24 cellular contexts compared by ENCODE assay signal in the genomic region with DNA sequence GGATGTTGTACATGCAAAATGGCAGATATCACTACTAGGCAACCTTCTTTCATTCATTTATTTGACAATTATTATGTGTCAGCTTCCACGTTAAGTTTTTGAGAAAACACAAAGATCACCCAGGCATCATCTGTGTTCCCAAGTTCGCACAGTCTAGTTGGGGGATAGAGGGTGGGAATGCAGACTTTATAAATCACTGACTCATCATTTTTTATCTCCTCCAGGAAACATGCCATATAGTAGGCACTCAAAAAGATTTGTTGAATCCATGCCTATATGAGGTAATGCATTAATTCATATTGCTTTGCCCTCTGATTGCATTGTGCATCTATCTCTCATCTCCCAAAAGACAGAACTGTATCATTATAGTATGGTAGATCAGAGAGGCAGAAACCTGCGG.
DNase-seq lines count a peak whose midpoint lies in the region; ATAC-seq, FAIRE-seq and TF ChIP-seq lines count a peak whose summit lies in the region.
"Had no signal": no experiment of that assay in that cellular context is flagged by ENCODE, and none has a peak within 500 bp of the region (broad histone marks: within the 10 kb centered on the region; RNA-seq: fewer than 3 reads in every experiment).

No MANE protein-coding gene starts in this region.

- H3K9ac ChIP-seq in HepG2 (ENCODE audit: insufficient read depth, low read depth, low read length) (no peak overlapping the region), K562 (ENCODE audit: insufficient read depth in 1 of 2, low read depth in 2 of 2, low read length in 2 of 2) (no peak overlapping the region), colonic mucosa (ENCODE audit: low read depth in 2 of 2, low read length in 2 of 2) (no peak overlapping the region)
- H3K9ac ChIP-seq: BLaER1 had no signal

- H3K9me1 ChIP-seq in K562 (ENCODE audit: control insufficient read depth, insufficient read depth, low read length) = no peaks in the 10 kb centered on the region

- no peak for TF ChIP-seq RAD21 in HepG2 (CRISPR knock-in tag; IDR thresholded peaks at IDR 0.05)
- no peak for TF ChIP-seq RAD21 in K562 (CRISPR knock-in tag; conservative IDR thresholded peaks at IDR 0.05 in 1 of 2, IDR thresholded peaks at IDR 0.05 in 1 of 2)

- CTCF ChIA-PET in HepG2 (lab: Yijun Ruan, JAX; ENCODE audit: low intra/inter-chr PET ratio, low total read pairs) (no interaction called here), K562 (lab: Yijun Ruan, JAX; ENCODE audit: low intra/inter-chr PET ratio) (no interaction called here)

- H3K27ac ChIP-seq in HepG2 (ENCODE audit: extremely low read length, insufficient read depth, low read length) (no peak overlapping the region), right lobe of liver (no peak overlapping the region), K562 (ENCODE audit: extremely low read depth, low read depth, low read length) (no peak overlapping the region), colonic mucosa (no peak overlapping the region)
- H3K27ac ChIP-seq: 22Rv1, BLaER1 had no signal

- BruUV-seq in HepG2 (replicated peaks; lab: Mats Ljungman, UMichigan) (no TSS peak), K562 (replicated peaks; lab: Mats Ljungman, UMichigan) (no TSS peak)

- H3K27me3 ChIP-seq in HepG2 (ENCODE audit: control insufficient read depth in 1 of 2, insufficient read depth in 2 of 2, low read length in 2 of 2) (no peaks in the 10 kb centered on the region), right lobe of liver (no peaks in the 10 kb centered on the region), K562 (ENCODE audit: control insufficient read depth in 2 of 2, insufficient read depth in 2 of 2, low read length in 2 of 2) (no peaks in the 10 kb centered on the region), colonic mucosa (no peaks in the 10 kb centered on the region)
- H3K27me3 ChIP-seq: BE2C, BLaER1 had no signal

- DNase-seq in HepG2 (ENCODE audit: low spot score) (no peak), right lobe of liver (no peak), K562 (ENCODE audit: extremely low read depth in 1 of 4, low spot score in 3 of 4) (no peak), colonic mucosa (no peak), middle frontal gyrus (ENCODE audit: extremely low spot score, low spot score) (no peak)
- DNase-seq: ACHN; BE2C; C1 segment of cervical spinal cord; CD4-positive, alpha-beta memory T cell; CD4-positive, CD25-positive, alpha-beta regulatory T cell; CD8-positive, alpha-beta memory T cell; COR-L47; DMS 273 treated with DMSO at 0.1 percent for 48 hours; DMS153; DMS53; DMS79; DND-41; EL; GDM1 had no signal

- no peak overlapping the region for H3K4me2 ChIP-seq in HepG2 (ENCODE audit: low read depth, low read length)
- H3K4me2 ChIP-seq in K562 (ENCODE audit: insufficient read depth, low read length) = no peak overlapping the region
- H3K4me2 ChIP-seq: BLaER1 had no signal

- FAIRE-seq in HepG2 (lab: Jason Lieb, UNC) (no peak), K562 (lab: Jason Lieb, UNC) (no peak)
- FAIRE-seq: GM12878, GM12892, GM18507 had no signal

- H3K36me3 ChIP-seq in HepG2 (replicated peaks in 1 of 2; ENCODE audit: control insufficient read depth in 1 of 2, insufficient read depth in 2 of 2, low read length in 2 of 2) (no peaks in the 10 kb centered on the region), right lobe of liver (no peaks in the 10 kb centered on the region), K562 (ENCODE audit: control insufficient read depth, insufficient read depth, low read length) (no peaks in the 10 kb centered on the region), colonic mucosa (no peaks in the 10 kb centered on the region)
- H3K36me3 ChIP-seq: BE2C, BLaER1 had no signal

- H3K9me3 ChIP-seq in HepG2 (ENCODE audit: low read length) (no peaks in the 10 kb centered on the region), right lobe of liver (no peaks in the 10 kb centered on the region), K562 (replicated peaks; ENCODE audit: control insufficient read depth, insufficient read depth, low read depth, low read length) (peaks cover 2% of the 10 kb centered on the region; the same call in 1 of the 2 replicates), colonic mucosa (no peaks in the 10 kb centered on the region)
- H3K9me3 ChIP-seq: BE2C, BLaER1 had no signal

- ATAC-seq in HepG2 = no peak
- ATAC-seq in right lobe of liver = no peak
- no peak for ATAC-seq in K562
- ATAC-seq: GM12878 had no signal

- WGBS in HepG2 (ENCODE audit: low lambda C conversion rate) = 34% methylated on average over 3 of the region's 3 CpGs
- 79% methylated on average over 3 of the region's 3 CpGs for WGBS in right lobe of liver (ENCODE audit: insufficient coverage, low coverage, low lambda C conversion rate, missing lambda C conversion rate)
- WGBS in K562 (ENCODE audit: insufficient coverage, low coverage, missing lambda C conversion rate) = 3% methylated on average over 3 of the region's 3 CpGs

- TF ChIP-seq POLR2A in HepG2 (IDR thresholded peaks at IDR 0.05; ENCODE audit: insufficient read depth in 1 of 2, low read depth in 2 of 2, low read length in 2 of 2) (no peak), right lobe of liver (IDR thresholded peaks at IDR 0.05) (no peak), K562 (conservative IDR thresholded peaks at IDR 0.05) (no peak)

- H3K4me3 ChIP-seq in HepG2 (replicated peaks in 1 of 3; ENCODE audit: insufficient read depth in 1 of 3, low read depth in 2 of 3, low read length in 3 of 3) = no peak overlapping the region
- H3K4me3 ChIP-seq in right lobe of liver = no peak overlapping the region
- no peak overlapping the region for H3K4me3 ChIP-seq in K562
- no peak overlapping the region for H3K4me3 ChIP-seq in colonic mucosa
- H3K4me3 ChIP-seq: BLaER1, GM12878 had no signal

- TF ChIP-seq EP300 in HepG2 (IDR thresholded peaks at IDR 0.05; ENCODE audit: low read depth in 2 of 2, low read length in 2 of 2) (no peak), HepG2 (CRISPR knock-in tag; IDR thresholded peaks at IDR 0.05; ENCODE audit: borderline replicate concordance) (no peak), K562 (IDR thresholded peaks at IDR 0.05; ENCODE audit: low read length) (no peak)

- intact Hi-C loops in HepG2 (cut with micrococcal nuclease; ENCODE audit: unreplicated experiment) (no loop called here), right lobe of liver (cut with DNase I) (no loop called here), K562 (cut with micrococcal nuclease) (no loop called here), colonic mucosa (cut with DNase I) (no loop called here)

- peaks cover 16% of the 10 kb centered on the region for H3K4me1 ChIP-seq in HepG2 (ENCODE audit: insufficient read depth, low read length)
- H3K4me1 ChIP-seq in right lobe of liver = peaks cover 0 to 8% (median 2%) of the 10 kb centered on the region in 4 donors
- no peaks in the 10 kb centered on the region for H3K4me1 ChIP-seq in K562 (replicated peaks in 1 of 2; ENCODE audit: control insufficient read depth in 2 of 2, insufficient read depth in 2 of 2, low read length in 2 of 2)
- no peaks in the 10 kb centered on the region for H3K4me1 ChIP-seq in colonic mucosa
- H3K4me1 ChIP-seq: BE2C, BLaER1 had no signal

- TF ChIP-seq CTCF in HepG2 (CRISPR knock-in tag; IDR thresholded peaks at IDR 0.05) (no peak), right lobe of liver (IDR thresholded peaks at IDR 0.05) (no peak), K562 (IDR thresholded peaks at IDR 0.05 in 2 of 3, conservative IDR thresholded peaks at IDR 0.05 in 1 of 3; ENCODE audit: insufficient read depth in 2 of 3, low read depth in 1 of 3, low read length in 3 of 3) (no peak), colonic mucosa (IDR thresholded peaks at IDR 0.05) (no peak)

- in situ Hi-C loops in HepG2 (cut with HindIII; ENCODE audit: extremely low pct_ligation_motif_present, low pct_unique_long_range_greater_than_20kb) = no loop called here
- in situ Hi-C loops in K562 (cut with MboI) = no loop called here

- POLR2A ChIA-PET in HepG2 (lab: Yijun Ruan, JAX) (no interaction called here), K562 (lab: Yijun Ruan, JAX) (no interaction called here)

- H3K79me2 ChIP-seq in HepG2 (ENCODE audit: insufficient read depth, low read length) (no peaks in the 10 kb centered on the region), K562 (ENCODE audit: control insufficient read depth, insufficient read depth, low read length) (no peaks in the 10 kb centered on the region)

- H4K20me1 ChIP-seq in HepG2 (ENCODE audit: insufficient read depth, low read length) = no peaks in the 10 kb centered on the region
- H4K20me1 ChIP-seq in K562 (replicated peaks; ENCODE audit: control insufficient read depth, insufficient read depth, low read length) = no peaks in the 10 kb centered on the region
- H4K20me1 ChIP-seq: BLaER1 had no signal

- H2AFZ ChIP-seq in HepG2 (ENCODE audit: low read length) (no peak overlapping the region), K562 (ENCODE audit: low read depth, low read length) (no peak overlapping the region)

TF ChIP-seq in HepG2, 621 proteins besides CTCF, POLR2A, EP300 and RAD21:
- TF ChIP-seq MAFK (conservative IDR thresholded peaks at IDR 0.05 in 1 of 2, IDR thresholded peaks at IDR 0.05 in 1 of 2; ENCODE audit: low read length in 2 of 2) (peak; percentile 98 to 99), ISX (CRISPR knock-in tag; conservative IDR thresholded peaks at IDR 0.05) (no peak), ZBTB20 (CRISPR knock-in tag; IDR thresholded peaks at IDR 0.05; ENCODE audit: borderline replicate concordance, low read depth) (no peak), MAFF (IDR thresholded peaks at IDR 0.05; ENCODE audit: low read depth, low read length) (peak; percentile 99)

TF ChIP-seq in K562, 482 proteins besides CTCF, POLR2A, EP300 and RAD21 (continues in another document):
- peak; percentile 67 for TF ChIP-seq ZNF316 (IDR thresholded peaks at IDR 0.05)
- TF ChIP-seq MYNN (IDR thresholded peaks at IDR 0.05) = no peak
- TF ChIP-seq MYNN (CRISPR knock-in tag; IDR thresholded peaks at IDR 0.05) = no peak
- TF ChIP-seq NFXL1 (CRISPR knock-in tag; IDR thresholded peaks at IDR 0.05) = no peak
- no peak for TF ChIP-seq NRF1 (conservative IDR thresholded peaks at IDR 0.05 in 1 of 2, IDR thresholded peaks at IDR 0.05 in 1 of 2)
- TF ChIP-seq MAFK (IDR thresholded peaks at IDR 0.05; ENCODE audit: low read length) = peak; percentile 81
- TF ChIP-seq WHSC1 (IDR thresholded peaks at IDR 0.05; ENCODE audit: low read length) = no peak
- TF ChIP-seq, protein P1, sequence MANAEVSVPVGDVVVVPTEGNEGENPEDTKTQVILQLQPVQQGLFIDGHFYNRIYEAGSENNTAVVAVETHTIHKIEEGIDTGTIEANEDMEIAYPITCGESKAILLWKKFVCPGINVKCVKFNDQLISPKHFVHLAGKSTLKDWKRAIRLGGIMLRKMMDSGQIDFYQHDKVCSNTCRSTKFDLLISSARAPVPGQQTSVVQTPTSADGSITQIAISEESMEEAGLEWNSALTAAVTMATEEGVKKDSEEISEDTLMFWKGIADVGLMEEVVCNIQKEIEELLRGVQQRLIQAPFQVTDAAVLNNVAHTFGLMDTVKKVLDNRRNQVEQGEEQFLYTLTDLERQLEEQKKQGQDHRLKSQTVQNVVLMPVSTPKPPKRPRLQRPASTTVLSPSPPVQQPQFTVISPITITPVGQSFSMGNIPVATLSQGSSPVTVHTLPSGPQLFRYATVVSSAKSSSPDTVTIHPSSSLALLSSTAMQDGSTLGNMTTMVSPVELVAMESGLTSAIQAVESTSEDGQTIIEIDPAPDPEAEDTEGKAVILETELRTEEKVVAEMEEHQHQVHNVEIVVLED (CRISPR knock-in tag; IDR thresholded peaks at IDR 0.05) = no peak
- no peak for TF ChIP-seq ZNF384 (IDR thresholded peaks at IDR 0.05; ENCODE audit: low read depth, low read length)

Comparison
In these comparisons a context has a peak if more than half of its experiments do, and no peak if none do; other contexts are left out.
1. Of the 241 proteins assayed by ChIP-seq in both HepG2 and K562: peak only in HepG2: none; only in K562: MAFG; in both: MAFF and MAFK; in neither: 238.